Comparison of ENCODE assay signal across 9 cellular contexts in genomic region chr19:18920400-18920799, GRCh38. TPM values are rescaled to one million over a fixed set of nuclear protein-coding genes. Genes with fewer than 3 reads are reported as not detected.
DNase-seq lines count a peak whose midpoint lies in the region; ATAC-seq and TF ChIP-seq lines count a peak whose summit lies in the region.
"Had no signal": no experiment of that assay in that cellular context is flagged by ENCODE, and none has a peak within 500 bp of the region (broad histone marks: within the 10 kb centered on the region; RNA-seq: fewer than 3 reads in every experiment).

No MANE protein-coding gene starts in this region.

- no peaks in the 10 kb centered on the region for H3F3A ChIP-seq in neural cell (ENCODE audit: insufficient read depth, low read length, poor library complexity, severe bottlenecking)

- no peaks in the 10 kb centered on the region for H3K9me2 ChIP-seq in neural cell (ENCODE audit: insufficient read depth, low read length)

- H3K27me3 Mint-ChIP-seq in effector memory CD8-positive, alpha-beta T cell = no peaks in the 10 kb centered on the region

- peak overlapping the region; percentile 89 for H3K4me3 Mint-ChIP-seq in effector memory CD8-positive, alpha-beta T cell

- H3K36me3 ChIP-seq in neural cell (ENCODE audit: insufficient read depth, low read length) = no peaks in the 10 kb centered on the region

- peak overlapping the region; percentile 93 to 94 for H3K27ac Mint-ChIP-seq in effector memory CD8-positive, alpha-beta T cell

- H3K27ac ChIP-seq in C4-2B (peak overlapping the region; percentile 80), neural cell (ENCODE audit: low read length) (peak overlapping the region; percentile 70)

- H2AFZ ChIP-seq in neural cell (ENCODE audit: low read depth, low read length) = no peak overlapping the region

- no peak for TF ChIP-seq POLR2A in NB4 (IDR thresholded peaks at IDR 0.05; ENCODE audit: extremely low read depth, insufficient read length)

- no peak for DNase-seq in NB4 (ENCODE audit: low read depth)
- DNase-seq in effector memory CD8-positive, alpha-beta T cell = no peak
- no peak for DNase-seq in hippocampal formation (lab: John Stamatoyannopoulos, UW)
- no peak for DNase-seq in NCI-H2029 treated with DMSO at 0.1 percent for 48 hours (lab: John Stamatoyannopoulos, UW)
- DNase-seq in OCI-M2 (lab: John Stamatoyannopoulos, UW; ENCODE audit: unreplicated experiment) = no peak
- DNase-seq: NCI-H1092 had no signal

- no peaks in the 10 kb centered on the region for H3K9me3 ChIP-seq in neural cell (ENCODE audit: low read length)

- H3K27me3 ChIP-seq in neural cell (ENCODE audit: insufficient read depth, low read depth, low read length) = no peaks in the 10 kb centered on the region

- H3K36me3 Mint-ChIP-seq in effector memory CD8-positive, alpha-beta T cell (ENCODE audit: insufficient read depth) = peaks cover 72% of the 10 kb centered on the region

- H3K4me3 ChIP-seq in NB4 (ENCODE audit: low read depth, low read length) (peak overlapping the region; percentile 97), neural cell (ENCODE audit: low read length) (peak overlapping the region; percentile 89)

- no peak for TF ChIP-seq RAD21 in neural cell (conservative IDR thresholded peaks at IDR 0.05)

- H3K9me3 Mint-ChIP-seq in effector memory CD8-positive, alpha-beta T cell = no peaks in the 10 kb centered on the region

- peaks cover 26 to 27% of the 10 kb centered on the region in 2 donors for H3K4me1 Mint-ChIP-seq in effector memory CD8-positive, alpha-beta T cell (ENCODE audit: low read depth in 2 of 2)

- TF ChIP-seq EP300 in neural cell (conservative IDR thresholded peaks at IDR 0.05; ENCODE audit: poor library complexity, severe bottlenecking) = no peak

- peak overlapping the region; percentile 95 for H3K4me2 ChIP-seq in neural cell (ENCODE audit: low read length)

- ATAC-seq in effector memory CD8-positive, alpha-beta T cell (replicated peaks) = no peak
- no peak for ATAC-seq in GM18858 (IDR thresholded peaks at IDR 0.05; ENCODE audit: unreplicated experiment)

- peak overlapping the region; percentile 84 for H3K9ac ChIP-seq in neural cell (ENCODE audit: low read length)

- H3K79me2 ChIP-seq in neural cell (replicated peaks; ENCODE audit: insufficient read depth, low read length) = peaks cover 32% of the 10 kb centered on the region

- H4K20me1 ChIP-seq in neural cell (ENCODE audit: insufficient read depth) = no peaks in the 10 kb centered on the region

- TF ChIP-seq CTCF in C4-2B (conservative IDR thresholded peaks at IDR 0.05) (no peak), NB4 (IDR thresholded peaks at IDR 0.05; ENCODE audit: low read depth, low read length) (no peak), neural cell (IDR thresholded peaks at IDR 0.05; ENCODE audit: poor library complexity, severe bottlenecking) (no peak)

TF ChIP-seq in neural cell, 6 proteins besides CTCF, POLR2A, EP300 and RAD21:
- TF ChIP-seq MXI1 (conservative IDR thresholded peaks at IDR 0.05; ENCODE audit: poor library complexity, severe bottlenecking) (no peak), SMC3 (conservative IDR thresholded peaks at IDR 0.05; ENCODE audit: poor library complexity) (no peak), TAF1 (IDR thresholded peaks at IDR 0.05; ENCODE audit: low read depth) (no peak), POLR2AphosphoS5 (IDR thresholded peaks at IDR 0.05) (no peak), REST (IDR thresholded peaks at IDR 0.05; ENCODE audit: borderline replicate concordance) (no peak), EZH2 (IDR thresholded peaks at IDR 0.05; ENCODE audit: borderline replicate concordance, insufficient read depth, low read length, poor library complexity, severe bottlenecking) (no peak)
TF ChIP-seq in neural cell: peak in this region for 0.

RNA-seq across cellular contexts. Expression of gene DDX49, which starts 0.9 kb away (rescaled TPM):
- 90.7 and 122 TPM in 2 replicates for polyA plus RNA-seq in neural cell
- 65.4 and 71.6 TPM in 2 replicates for polyA minus RNA-seq in neural cell

RNA-seq across cellular contexts. Expression of gene COPE, which starts 1.2 kb away (rescaled TPM):
- polyA plus RNA-seq in neural cell = 397 and 419 TPM in 2 replicates
- 168 TPM in 2 replicates for polyA minus RNA-seq in neural cell

RNA-seq across cellular contexts. Expression of gene HOMER3, which starts 20.6 kb away (rescaled TPM):
- polyA plus RNA-seq in neural cell = 83.6 and 87.7 TPM in 2 replicates
- 26.2 and 33.8 TPM in 2 replicates for polyA minus RNA-seq in neural cell

RNA-seq across cellular contexts. Expression of gene CERS1, which starts 24.4 kb away (rescaled TPM):
- polyA plus RNA-seq in neural cell = 19.1 and 21.7 TPM in 2 replicates
- 21.2 and 26.3 TPM in 2 replicates for polyA minus RNA-seq in neural cell
